In the genomic region with DNA sequence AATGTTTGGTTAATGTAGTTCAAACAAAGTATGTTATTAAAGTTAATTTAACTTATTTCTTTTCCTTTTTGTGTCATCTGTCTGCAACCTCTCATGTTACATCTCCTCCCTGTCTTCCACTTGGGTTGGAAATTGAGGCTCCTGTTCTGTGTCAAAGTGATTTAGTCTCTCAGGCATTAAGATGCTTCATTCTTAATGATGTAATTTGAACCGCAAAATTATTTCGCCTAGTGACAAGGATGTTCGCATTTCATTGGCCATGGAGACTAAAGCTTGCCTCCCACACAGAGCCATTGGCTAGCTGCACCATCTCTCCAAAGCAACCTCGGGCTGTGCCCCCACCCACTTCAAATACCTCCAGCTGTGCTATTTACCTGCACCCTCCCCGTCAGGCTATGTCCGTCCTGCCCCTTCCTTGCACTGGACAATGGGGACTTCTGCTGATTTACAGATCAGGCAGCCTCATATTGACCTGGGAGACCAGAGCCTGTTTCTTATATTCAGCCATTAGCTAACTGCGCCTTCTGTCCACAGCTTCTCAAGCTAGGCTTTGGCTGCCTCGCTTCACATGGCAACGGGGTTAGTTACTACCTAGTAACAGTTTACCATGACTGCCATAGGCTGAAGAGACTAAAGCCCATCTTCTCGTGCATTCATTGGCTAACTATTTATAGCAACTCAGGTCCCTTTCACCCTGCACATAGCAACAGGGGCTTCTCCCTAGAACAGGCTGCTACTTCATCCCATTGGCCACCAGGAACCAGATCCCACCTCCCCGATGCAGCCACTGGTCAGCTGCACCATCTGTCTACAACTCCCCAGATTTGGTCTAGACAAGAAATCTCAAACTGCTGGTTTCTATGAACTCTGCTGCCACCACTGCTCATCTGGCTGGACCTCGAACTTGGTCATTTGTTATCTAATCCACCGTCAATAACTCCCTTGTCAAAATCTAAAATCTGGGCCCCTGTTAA, we compare ENCODE assay signal across 8 cellular contexts. TPM values are rescaled to one million over a fixed set of nuclear protein-coding genes. Genes with fewer than 3 reads are reported as not detected.
DNase-seq lines count a peak whose midpoint lies in the region; ATAC-seq and TF ChIP-seq lines count a peak whose summit lies in the region.

No MANE protein-coding gene starts in this region.

- H3K27ac ChIP-seq in A673 (ENCODE audit: low read depth, low read length, poor library complexity, severe bottlenecking) (no peak overlapping the region), endodermal cell (ENCODE audit: low read depth, low read length) (peak overlapping the region; percentile 95)

- no TSS peak for BruUV-seq in A673 (replicated peaks; lab: Mats Ljungman, UMichigan)

- H3K4me1 ChIP-seq in A673 (ENCODE audit: insufficient read depth, low read length, poor library complexity, severe bottlenecking) = no peaks in the 10 kb centered on the region
- H3K4me1 ChIP-seq in endodermal cell (ENCODE audit: control insufficient read depth, insufficient read depth, low read length) = no peaks in the 10 kb centered on the region

- no peaks in the 10 kb centered on the region for H3K36me3 Mint-ChIP-seq in T-cell
- no peaks in the 10 kb centered on the region for H3K36me3 Mint-ChIP-seq in endodermal cell (ENCODE audit: low read depth)

- no peaks in the 10 kb centered on the region for H3K36me3 ChIP-seq in A673 (ENCODE audit: insufficient read depth, low read length, poor library complexity, severe bottlenecking)
- no peaks in the 10 kb centered on the region for H3K36me3 ChIP-seq in endodermal cell (ENCODE audit: control insufficient read depth, insufficient read depth, low read length)

- peaks cover 24 to 33% (median 33%) of the 10 kb centered on the region in 3 donors for H3K4me1 Mint-ChIP-seq in T-cell
- H3K4me1 Mint-ChIP-seq in endodermal cell = peaks cover 8% of the 10 kb centered on the region
- H3K4me1 Mint-ChIP-seq in stimulated activated naive CD8-positive, alpha-beta T cell treated with anti-CD3 and anti-CD28 coated beads, Interleukin-15, amount 100 ng/mL, for 72 hours = peaks cover 38% of the 10 kb centered on the region

- TF ChIP-seq CTCF in A673 (conservative IDR thresholded peaks at IDR 0.05; ENCODE audit: low read depth, low read length) (no peak), GM12865 (IDR thresholded peaks at IDR 0.05; ENCODE audit: insufficient read depth, low read depth, low read length, missing control alignments) (peak; percentile 16), endodermal cell (conservative IDR thresholded peaks at IDR 0.05) (no peak), lower leg skin (IDR thresholded peaks at IDR 0.05) (no peak)

- peaks cover 0 to 4% of the 10 kb centered on the region in 2 donors for H3K27me3 Mint-ChIP-seq in T-cell
- H3K27me3 Mint-ChIP-seq in endodermal cell (ENCODE audit: insufficient read depth) = no peaks in the 10 kb centered on the region
- no peaks in the 10 kb centered on the region for H3K27me3 Mint-ChIP-seq in stimulated activated naive CD8-positive, alpha-beta T cell treated with anti-CD3 and anti-CD28 coated beads, Interleukin-15, amount 100 ng/mL, for 72 hours

- H3K9ac ChIP-seq in endodermal cell (ENCODE audit: extremely low read depth, low read length, poor library complexity, severe bottlenecking) = peak overlapping the region; percentile 69

- POLR2A ChIA-PET in A673 (lab: Charles Lee; ENCODE audit: low non-redundant PET) = no interaction called here
- POLR2A ChIA-PET in T-cell (lab: Charles Lee) = interaction anchor here in 1 of 2 donors (0.8 kb wide), 1 partner anchor 129 kb away, joined by 6 read pairs; a partner anchor contains a TSS

- CTCF ChIA-PET in A673 (lab: Charles Lee) (no interaction called here), T-cell (lab: Charles Lee) (interaction anchor here in 1 of 2 donors (0.8 kb wide), 1 partner anchor 23 kb away, joined by 4 read pairs; no protein-coding TSS in a partner anchor)

- H3K4me3 ChIP-seq in A673 (ENCODE audit: low read depth, low read length, poor library complexity, severe bottlenecking) (no peak overlapping the region), GM12865 (ENCODE audit: low read depth, low read length) (peak overlapping the region; percentile 40), endodermal cell (ENCODE audit: low read length) (peak overlapping the region; percentile 80), lower leg skin (ENCODE audit: low read depth, poor library complexity, severe bottlenecking) (no peak overlapping the region)

- ATAC-seq in HG02588 (IDR thresholded peaks at IDR 0.05; ENCODE audit: unreplicated experiment) (peak; percentile 90), T-cell (replicated peaks in 1 of 4) (peak in 1 of 4 experiments; percentile 48)
- ATAC-seq in stimulated activated naive CD8-positive, alpha-beta T cell treated with anti-CD3 and anti-CD28 coated beads, Interleukin-15, amount 100 ng/mL, for 72 hours = peak; percentile 53

- 5 to 9% methylated on average over 7 to 13 of the region's 13 CpGs for WGBS in endodermal cell (ENCODE audit: insufficient coverage in 1 of 2, insufficient read length in 1 of 2), 2 experiments
- WGBS in lower leg skin, 2 donors = 11 to 34% methylated on average over 10 to 13 of the region's 13 CpGs

- peak; percentile 59 for DNase-seq in A673 (ENCODE audit: low spot score)
- DNase-seq in GM12865 (ENCODE audit: low read depth) = peak; percentile 97
- DNase-seq in NCI-H128 (lab: John Stamatoyannopoulos, UW; ENCODE audit: unreplicated experiment) = peak; percentile 70
- DNase-seq in T-cell = peak in 32 of 34 experiments; percentile 5 to 62 (median 33)
- peak; percentile 93 for DNase-seq in endodermal cell
- DNase-seq in lower leg skin (ENCODE audit: low spot score in 2 of 2) = peak; percentile 59 to 91
- peak; percentile 32 to 45 for DNase-seq in stimulated activated naive CD8-positive, alpha-beta T cell treated with anti-CD3 and anti-CD28 coated beads, Interleukin-15, amount 100 ng/mL, for 72 hours

- TF ChIP-seq POLR2A in lower leg skin (IDR thresholded peaks at IDR 0.05) = no peak

- no peaks in the 10 kb centered on the region for H3K9me3 Mint-ChIP-seq in T-cell
- H3K9me3 Mint-ChIP-seq in endodermal cell = peaks cover 62% of the 10 kb centered on the region
- H3K9me3 Mint-ChIP-seq in stimulated activated naive CD8-positive, alpha-beta T cell treated with anti-CD3 and anti-CD28 coated beads, Interleukin-15, amount 100 ng/mL, for 72 hours = no peaks in the 10 kb centered on the region

- H3K27me3 ChIP-seq in A673 (replicated peaks; ENCODE audit: insufficient read depth, low read depth, low read length, poor library complexity) = no peaks in the 10 kb centered on the region
- no peaks in the 10 kb centered on the region for H3K27me3 ChIP-seq in endodermal cell (ENCODE audit: control insufficient read depth, insufficient read depth, low read length, poor library complexity, severe bottlenecking)

- H3K27ac Mint-ChIP-seq in T-cell = peak overlapping the region; percentile 66 to 67
- H3K27ac Mint-ChIP-seq in endodermal cell = peak overlapping the region; percentile 98
- peak overlapping the region in 1 of 2 donors; percentile 52 for H3K27ac Mint-ChIP-seq in stimulated activated naive CD8-positive, alpha-beta T cell treated with anti-CD3 and anti-CD28 coated beads, Interleukin-15, amount 100 ng/mL, for 72 hours

- peak overlapping the region in 1 of 3 donors; percentile 47 for H3K4me3 Mint-ChIP-seq in T-cell
- peak overlapping the region; percentile 62 for H3K4me3 Mint-ChIP-seq in endodermal cell
- H3K4me3 Mint-ChIP-seq in stimulated activated naive CD8-positive, alpha-beta T cell treated with anti-CD3 and anti-CD28 coated beads, Interleukin-15, amount 100 ng/mL, for 72 hours = peak overlapping the region in 1 of 2 donors; percentile 26

- H3K9me3 ChIP-seq in A673 (ENCODE audit: low read depth, low read length, poor library complexity, severe bottlenecking) (no peaks in the 10 kb centered on the region), endodermal cell (ENCODE audit: control insufficient read depth, low read length) (no peaks in the 10 kb centered on the region)

- intact Hi-C loops in A673 (cut with micrococcal nuclease; ENCODE audit: unreplicated experiment) = no loop called here
- intact Hi-C loops in lower leg skin (cut with DNase I; ENCODE audit: low total_unique reads) = no loop called here

RNA-seq across cellular contexts. Expression of a gene that starts 8.6 kb away (rescaled TPM):
- total RNA-seq in A673 (2021) (not detected in 2 replicates), T-cell (1 to 10 TPM in 2 of 5 donors, under 1 TPM in 3; 0.72 to 1.2 (median 0.95) TPM), endodermal cell (1 to 10 TPM in 1 of 2 donors, under 1 TPM in 1; 0.97 to 1.3 TPM), lower leg skin (under 1 TPM in 2 of 4 donors, not detected in 2; 0.19 TPM)
- 0.64 TPM for polyA plus RNA-seq in endodermal cell (2013, experiment 1 of 2)
- 0.83 TPM for polyA plus RNA-seq in endodermal cell (2013, experiment 2 of 2)

Comparison
In these comparisons a context has a peak if more than half of its experiments do, and no peak if none do; other contexts are left out.
1. DNase-seq: peak in every context shown above with its lines; median percentile 97 in GM12865; 93 in endodermal cell; 75 in lower leg skin; 70 in NCI-H128; 59 in A673; 38 in stimulated activated naive CD8-positive, alpha-beta T cell treated with anti-CD3 and anti-CD28 coated beads, Interleukin-15, amount 100 ng/mL, for 72 hours; 33 in T-cell.
2. H3K4me3 ChIP-seq: peak in GM12865 (single experiment) and endodermal cell (single experiment); none in A673 (single experiment) and lower leg skin (single experiment).